Comparison of ENCODE assay signal across 22 cellular contexts in genomic region chr1:30103708-30104107, GRCh38.
DNase-seq lines count a peak whose midpoint lies in the region; ATAC-seq, FAIRE-seq and TF ChIP-seq lines count a peak whose summit lies in the region.
"Had no signal": no experiment of that assay in that cellular context is flagged by ENCODE, and none has a peak within 500 bp of the region (broad histone marks: within the 10 kb centered on the region; RNA-seq: fewer than 3 reads in every experiment).

No MANE protein-coding gene starts in this region.

- H3K36me3 ChIP-seq in H1 (ENCODE audit: control insufficient read depth in 2 of 4, insufficient read depth in 4 of 4, low read length in 3 of 4) (no peaks in the 10 kb centered on the region), osteoblast (ENCODE audit: insufficient read depth, low read length) (no peaks in the 10 kb centered on the region)
- H3K36me3 ChIP-seq: BLaER1 treated with 17β-estradiol and CSF1 and Interleukin-3, amounts not matched to agents 10 nM and 100 nM had no signal

- in situ Hi-C loops in G401 (cut with HindIII; ENCODE audit: low sequenced_read_pairs), result no loop called here

- no peak overlapping the region for H4K8ac ChIP-seq in H1 (ENCODE audit: extremely low read depth, insufficient read depth, low read length)

- H3K4ac ChIP-seq in H1 (replicated peaks; ENCODE audit: insufficient read length, low read depth, low read length), result no peak overlapping the region

- H2BK12ac ChIP-seq in H1 (ENCODE audit: low read depth, low read length), result no peak overlapping the region

- H3K4me3 ChIP-seq in H1 (ENCODE audit: extremely low read depth in 1 of 4, insufficient read depth in 2 of 4, low read depth in 3 of 4, low read length in 4 of 4) (no peak overlapping the region), osteoblast (ENCODE audit: insufficient read depth, low read length) (no peak overlapping the region)
- H3K4me3 ChIP-seq: A549; BLaER1 treated with 17β-estradiol and CSF1 and Interleukin-3, amounts not matched to agents 10 nM and 100 nM; GM12878 had no signal

- no peak overlapping the region for H4K5ac ChIP-seq in H1 (ENCODE audit: insufficient read length, low read depth, low read length)

- CTCF ChIA-PET in H1 (lab: Charles Lee; ENCODE audit: partially characterized antibody), result interaction anchor here (0.6 to 4.7 kb wide), 14 partner anchors 11 to 708 kb away, joined by 3 to 17 read pairs (median 4); no protein-coding TSS in a partner anchor

- no peak overlapping the region for H2BK5ac ChIP-seq in H1 (ENCODE audit: low read depth, low read length)

- H3K79me1 ChIP-seq in H1 (ENCODE audit: low read depth, low read length), result no peaks in the 10 kb centered on the region

- H2BK120ac ChIP-seq in H1 (replicated peaks; ENCODE audit: low read depth, low read length), result no peak overlapping the region

- H3K14ac ChIP-seq in H1 (ENCODE audit: insufficient read length), result no peak overlapping the region

- no peak overlapping the region for H2BK20ac ChIP-seq in H1 (ENCODE audit: low read length)

- H3K23ac ChIP-seq in H1 (ENCODE audit: insufficient read length), result no peak overlapping the region

- H3K18ac ChIP-seq in H1 (ENCODE audit: extremely low read depth, low read length), result no peak overlapping the region

- no peak for TF ChIP-seq EP300 in H1 (IDR thresholded peaks at IDR 0.05; ENCODE audit: borderline replicate concordance in 1 of 2, low read depth in 2 of 2, low read length in 2 of 2)

- no peak overlapping the region for H3K9ac ChIP-seq in H1 (replicated peaks in 1 of 4; ENCODE audit: extremely low read depth in 1 of 4, low read depth in 3 of 4, low read length in 3 of 4)
- H3K9ac ChIP-seq: BLaER1 treated with 17β-estradiol and CSF1 and Interleukin-3, amounts not matched to agents 10 nM and 100 nM had no signal

- no peak for FAIRE-seq in H1 (lab: Jason Lieb, UNC)
- FAIRE-seq: A549, D721Med, GM12878, GM12892, GM19239 had no signal

- H3K4me2 ChIP-seq in H1 (ENCODE audit: insufficient read depth in 1 of 2, low read depth in 2 of 2, low read length in 2 of 2), result no peak overlapping the region
- H3K4me2 ChIP-seq in osteoblast (ENCODE audit: insufficient read depth, low read length), result no peak overlapping the region
- H3K4me2 ChIP-seq: A549; BLaER1 treated with 17β-estradiol and CSF1 and Interleukin-3, amounts not matched to agents 10 nM and 100 nM had no signal

- H3K4me1 ChIP-seq in H1 (replicated peaks in 1 of 4; ENCODE audit: control insufficient read depth in 3 of 4, insufficient read depth in 4 of 4, low read length in 3 of 4) (peaks cover 0 to 3% (median 0%) of the 10 kb centered on the region in 4 experiments; a peak in 1 of 7 replicates), osteoblast (ENCODE audit: insufficient read depth, low read length) (no peaks in the 10 kb centered on the region)
- H3K4me1 ChIP-seq: A549, Caco-2 had no signal

- H2AFZ ChIP-seq in H1 (ENCODE audit: low read length) (peak overlapping the region; percentile 86; the same call in 1 of the 2 replicates), osteoblast (ENCODE audit: low read length) (no peak overlapping the region)

- no peak for TF ChIP-seq POLR2A in H1 (IDR thresholded peaks at IDR 0.05; ENCODE audit: control extremely low read depth in 1 of 2, low read depth in 2 of 2, low read length in 2 of 2)

- H3K27ac ChIP-seq in H1 (ENCODE audit: low read depth, low read length) (no peak overlapping the region), osteoblast (ENCODE audit: low read depth, low read length) (no peak overlapping the region)
- H3K27ac ChIP-seq: 22Rv1; A549; BLaER1 treated with 17β-estradiol and CSF1 and Interleukin-3, amounts not matched to agents 10 nM and 100 nM; C4-2B had no signal

- H3K27me3 ChIP-seq in H1 (replicated peaks in 1 of 4; ENCODE audit: control insufficient read depth in 3 of 4, extremely low read depth in 1 of 4, insufficient read depth in 3 of 4, low read length in 3 of 4) (no peaks in the 10 kb centered on the region), osteoblast (ENCODE audit: insufficient read depth, low read length) (peaks cover 12% of the 10 kb centered on the region)
- H3K27me3 ChIP-seq: BLaER1 treated with 17β-estradiol and CSF1 and Interleukin-3, amounts not matched to agents 10 nM and 100 nM had no signal

- no peak overlapping the region for H4K91ac ChIP-seq in H1 (replicated peaks; ENCODE audit: insufficient read length, low read length)

- no peak overlapping the region for H2AK5ac ChIP-seq in H1 (ENCODE audit: low read depth, low read length)

- no peak overlapping the region for H2BK15ac ChIP-seq in H1 (ENCODE audit: low read length)

- H4K20me1 ChIP-seq in H1 (replicated peaks in 1 of 2; ENCODE audit: control insufficient read depth in 1 of 2, insufficient read depth in 2 of 2, low read length in 2 of 2), result no peaks in the 10 kb centered on the region
- H4K20me1 ChIP-seq in osteoblast (ENCODE audit: insufficient read depth, low read length), result no peaks in the 10 kb centered on the region
- H4K20me1 ChIP-seq: BLaER1 treated with 17β-estradiol and CSF1 and Interleukin-3, amounts not matched to agents 10 nM and 100 nM had no signal

- H3K56ac ChIP-seq in H1 (replicated peaks; ENCODE audit: insufficient read length, low read depth, low read length), result no peak overlapping the region

- no peaks in the 10 kb centered on the region for H3K23me2 ChIP-seq in H1 (ENCODE audit: low read depth, low read length)

- ATAC-seq in left colon, result no peak
- ATAC-seq in HG03439 (IDR thresholded peaks at IDR 0.05; ENCODE audit: unreplicated experiment), result no peak
- ATAC-seq: A549; CD8-positive, alpha-beta T cell; GM12878 had no signal

- intact Hi-C loops in left colon (cut with DNase I, micrococcal nuclease), result loop anchor here in 1 of 2 donors (10.0 kb wide), 1 partner anchor 869 kb away; the partner anchor contains the start of genes MECR and PTPRU

- H3K9me3 ChIP-seq in H1 (ENCODE audit: insufficient read depth in 2 of 2, low read depth in 1 of 2, low read length in 1 of 2), result no peaks in the 10 kb centered on the region
- no peaks in the 10 kb centered on the region for H3K9me3 ChIP-seq in osteoblast (ENCODE audit: low read depth, low read length)
- H3K9me3 ChIP-seq: A549; BLaER1 treated with 17β-estradiol and CSF1 and Interleukin-3, amounts not matched to agents 10 nM and 100 nM; Caco-2 had no signal

- TF ChIP-seq RAD21 in H1 (IDR thresholded peaks at IDR 0.05 in 1 of 2, conservative IDR thresholded peaks at IDR 0.05 in 1 of 2; ENCODE audit: low read depth in 2 of 2, low read length in 2 of 2), result no peak

- TF ChIP-seq CTCF in H1 (IDR thresholded peaks at IDR 0.05; ENCODE audit: control extremely low read depth in 1 of 3, insufficient read depth in 1 of 3, low read depth in 1 of 3, low read length in 3 of 3), result no peak
- no peak for TF ChIP-seq CTCF in osteoblast (IDR thresholded peaks at IDR 0.05; ENCODE audit: extremely low read depth, low read depth, low read length)

- DNase-seq in G401 (ENCODE audit: low spot score) (peak; percentile 13), cerebellar cortex (ENCODE audit: low spot score) (peak; percentile 17), H1 (ENCODE audit: low read depth in 1 of 2, low spot score in 2 of 2) (no peak), osteoblast (ENCODE audit: insufficient read length, low spot score, missing footprints) (peak; percentile 36), cerebellar nuclear complex (lab: John Stamatoyannopoulos, UW) (no peak), left colon (no peak)
- DNase-seq: AML-193; Caco-2; Calu3; CD4-positive, alpha-beta T cell; CD8-positive, alpha-beta T cell; DMS79 treated with DMSO at 0.1 percent for 48 hours; GDM1 had no signal

- POLR2A ChIA-PET in H1 (lab: Charles Lee; ENCODE audit: partially characterized antibody), result no interaction called here

- 97% methylated on average over 6 of the region's 6 CpGs; no CpG with 5 or more reads in 1 of the 2 experiments for WGBS in H1 (ENCODE audit: extremely low coverage in 1 of 2, insufficient coverage in 1 of 2, insufficient read length in 1 of 2, insufficient replicate concordance in 2 of 2, low coverage in 1 of 2, low lambda C conversion rate in 2 of 2, missing lambda C conversion rate in 1 of 2), 2 experiments

- H3K79me2 ChIP-seq in H1 (ENCODE audit: control insufficient read depth in 1 of 2, insufficient read depth in 2 of 2, low read length in 2 of 2), result no peaks in the 10 kb centered on the region
- no peaks in the 10 kb centered on the region for H3K79me2 ChIP-seq in osteoblast (ENCODE audit: insufficient read depth, low read length)

TF ChIP-seq in H1, 55 proteins besides CTCF, POLR2A, EP300 and RAD21:
- no peak for TF ChIP-seq BCL11A (IDR thresholded peaks at IDR 0.05; ENCODE audit: low read depth in 2 of 2, low read length in 2 of 2)
- no peak for TF ChIP-seq BACH1 (IDR thresholded peaks at IDR 0.05; ENCODE audit: low read length)
- TF ChIP-seq SIN3A (conservative IDR thresholded peaks at IDR 0.05 in 1 of 2, IDR thresholded peaks at IDR 0.05 in 1 of 2; ENCODE audit: low read depth in 1 of 2, low read length in 2 of 2), result no peak

Comparison
In these comparisons a context has a peak if more than half of its experiments do, and no peak if none do; other contexts are left out.
1. DNase-seq: peak in G401 (single experiment), cerebellar cortex (single experiment) and osteoblast (single experiment); none in H1 (0 of 2), cerebellar nuclear complex (0 of 2) and left colon (0 of 2).